In genomic region chr10:77274046-77274795, GRCh38 we compare ENCODE assay signal across 2 cellular contexts.
TF ChIP-seq lines count a peak whose summit lies in the region.

No MANE protein-coding gene starts in this region.

TF ChIP-seq in HCT116, 20 proteins besides CTCF, POLR2A, EP300 and RAD21 (continued from another document):
- TF ChIP-seq ZFX (IDR thresholded peaks at IDR 0.05) (no peak), EZH2 (IDR thresholded peaks at IDR 0.05) (0 out of 2 replicates have a peak, but pooled peaks have one; percentile 65)
TF ChIP-seq in HCT116: peak in this region for 2.

TF ChIP-seq in HepG2, 621 proteins besides CTCF, POLR2A, EP300 and RAD21 (continued from another document):
- TF ChIP-seq, protein P1, sequence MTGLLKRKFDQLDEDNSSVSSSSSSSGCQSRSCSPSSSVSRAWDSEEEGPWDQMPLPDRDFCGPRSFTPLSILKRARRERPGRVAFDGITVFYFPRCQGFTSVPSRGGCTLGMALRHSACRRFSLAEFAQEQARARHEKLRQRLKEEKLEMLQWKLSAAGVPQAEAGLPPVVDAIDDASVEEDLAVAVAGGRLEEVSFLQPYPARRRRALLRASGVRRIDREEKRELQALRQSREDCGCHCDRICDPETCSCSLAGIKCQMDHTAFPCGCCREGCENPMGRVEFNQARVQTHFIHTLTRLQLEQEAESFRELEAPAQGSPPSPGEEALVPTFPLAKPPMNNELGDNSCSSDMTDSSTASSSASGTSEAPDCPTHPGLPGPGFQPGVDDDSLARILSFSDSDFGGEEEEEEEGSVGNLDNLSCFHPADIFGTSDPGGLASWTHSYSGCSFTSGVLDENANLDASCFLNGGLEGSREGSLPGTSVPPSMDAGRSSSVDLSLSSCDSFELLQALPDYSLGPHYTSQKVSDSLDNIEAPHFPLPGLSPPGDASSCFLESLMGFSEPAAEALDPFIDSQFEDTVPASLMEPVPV (CRISPR knock-in tag; IDR thresholded peaks at IDR 0.05) = no peak
- no peak for TF ChIP-seq ZNF800 (CRISPR knock-in tag; IDR thresholded peaks at IDR 0.05)
